27 cellular contexts compared by ENCODE assay signal in genomic region chr7:98956469-98956868, GRCh38.
"Had no signal": no experiment of that assay in that cellular context is flagged by ENCODE, and none has a peak within 500 bp of the region (broad histone marks: within the 10 kb centered on the region; RNA-seq: fewer than 3 reads in every experiment).

No MANE protein-coding gene starts in this region.

- H3K27me3 ChIP-seq: adrenal gland, ascending aorta, cardiac muscle cell, gastroesophageal sphincter, left lung, neutrophil, ovary, vagina had no signal

- H3K4me3 ChIP-seq: adrenal gland, ascending aorta, cardiac muscle cell, gastroesophageal sphincter, left lung, ovary, skin epidermis, vagina had no signal

- H3K9me3 ChIP-seq: adrenal gland, ascending aorta, gastroesophageal sphincter, left lung, neutrophil, ovary, vagina had no signal

- DNase-seq: activated CD4-positive, alpha-beta T cell treated with anti-CD3 and anti-CD28 coated beads for 4 hours; activated CD4-positive, alpha-beta T cell treated with anti-CD3 and anti-CD28 coated beads, Interleukin-2, amount 50 U/mL, for 48 hours; activated CD8-positive, alpha-beta memory T cell treated with anti-CD3 and anti-CD28 coated beads for 24 hours; activated effector memory CD4-positive, alpha-beta T cell treated with anti-CD3 and anti-CD28 coated beads, Interleukin-2, amount 50 U/mL, for 16 hours; activated naive CD4-positive, alpha-beta T cell treated with anti-CD3 and anti-CD28 coated beads for 36 hours; activated naive CD8-positive, alpha-beta T cell treated with anti-CD3 and anti-CD28 coated beads for 36 hours; endodermal cell; kidney glomerular epithelial cell; left lung; naive B cell; nephron progenitor cell; ovary; retina; stimulated activated CD4-positive, alpha-beta T cell treated with anti-CD3 and anti-CD28 coated beads, Interleukin-12 subunit alpha, Interleukin-12 subunit beta, amount 100 ng/mL, for 4 hours; stimulated activated CD4-positive, alpha-beta T cell treated with anti-CD3 and anti-CD28 coated beads, Interleukin-4, amount 100 ng/mL, for 1 hour; stimulated activated naive CD8-positive, alpha-beta T cell treated with anti-CD3 and anti-CD28 coated beads, Interleukin-15, Interleukin-2, amounts not matched to agents 100 U/mL and 50 U/mL, for 24 hours; SW 1271; T-helper 9 cell had no signal

- H3K27ac ChIP-seq: adrenal gland, ascending aorta, cardiac muscle cell, gastroesophageal sphincter, left lung, neutrophil, ovary, vagina, VCaP had no signal

- H3K4me1 ChIP-seq: adrenal gland, ascending aorta, gastroesophageal sphincter, left lung, vagina had no signal

- H3K36me3 ChIP-seq: ovary had no signal

- ATAC-seq: esophagus mucosa; gastroesophageal sphincter; left lung; stimulated activated naive CD8-positive, alpha-beta T cell treated with anti-CD3 and anti-CD28 coated beads, Interleukin-15, Interleukin-2, amounts not matched to agents 100 U/mL and 50 U/mL, for 24 hours had no signal
